In genomic region chr16:87149051-87149450, GRCh38 we compare ENCODE assay signal across 35 cellular contexts.
A peak's percentile ranks its signal among the peaks of the same experiment; 100 is the strongest.
DNase-seq lines count a peak whose midpoint lies in the region; ATAC-seq, FAIRE-seq and TF ChIP-seq lines count a peak whose summit lies in the region.
"Had no signal": no experiment of that assay in that cellular context is flagged by ENCODE, and none has a peak within 500 bp of the region (broad histone marks: within the 10 kb centered on the region; RNA-seq: fewer than 3 reads in every experiment).

No MANE protein-coding gene starts in this region.

- no peaks in the 10 kb centered on the region for H3K36me3 Mint-ChIP-seq in MCF 10A (ENCODE audit: insufficient read depth, unreplicated experiment)
- H3K36me3 Mint-ChIP-seq in astrocyte (ENCODE audit: low read depth, unreplicated experiment) = peaks cover 2% of the 10 kb centered on the region
- no peaks in the 10 kb centered on the region for H3K36me3 Mint-ChIP-seq in stimulated activated effector memory CD8-positive, alpha-beta T cell treated with anti-CD3 and anti-CD28 coated beads, Interleukin-12 subunit alpha, Interleukin-12 subunit beta, amount 100 ng/mL, for 72 hours
- H3K36me3 Mint-ChIP-seq: CD8-positive, alpha-beta T cell; mesothelial cell of epicardium had no signal

- POLR2A ChIA-PET in MCF 10A (lab: Yijun Ruan, JAX) = no interaction called here

- BruUV-seq in MCF 10A (replicated peaks; lab: Mats Ljungman, UMichigan) = no TSS peak

- H3K4me1 Mint-ChIP-seq in MCF 10A (ENCODE audit: insufficient read depth, unreplicated experiment) = peaks cover 23% of the 10 kb centered on the region
- H3K4me1 Mint-ChIP-seq in astrocyte (ENCODE audit: low read depth, unreplicated experiment) = no peaks in the 10 kb centered on the region
- H3K4me1 Mint-ChIP-seq in stimulated activated effector memory CD8-positive, alpha-beta T cell treated with anti-CD3 and anti-CD28 coated beads, Interleukin-12 subunit alpha, Interleukin-12 subunit beta, amount 100 ng/mL, for 72 hours = no peaks in the 10 kb centered on the region
- H3K4me1 Mint-ChIP-seq: naive thymus-derived CD8-positive, alpha-beta T cell had no signal

- H3K36me3 ChIP-seq in breast epithelium (no peaks in the 10 kb centered on the region), astrocyte (ENCODE audit: insufficient read depth, low read length) (no peaks in the 10 kb centered on the region)
- H3K36me3 ChIP-seq: left lung, right atrium auricular region, thyroid gland had no signal

- H3K4me2 ChIP-seq in astrocyte (ENCODE audit: low read length) = peak overlapping the region; percentile 41
- H3K4me2 ChIP-seq: GM23338 had no signal

- H3K9me3 Mint-ChIP-seq in MCF 10A (ENCODE audit: unreplicated experiment) (no peaks in the 10 kb centered on the region), astrocyte (ENCODE audit: unreplicated experiment) (peaks cover 17% of the 10 kb centered on the region)
- no peaks in the 10 kb centered on the region for H3K9me3 Mint-ChIP-seq in stimulated activated effector memory CD8-positive, alpha-beta T cell treated with anti-CD3 and anti-CD28 coated beads, Interleukin-12 subunit alpha, Interleukin-12 subunit beta, amount 100 ng/mL, for 72 hours

- CTCF ChIA-PET in MCF 10A (lab: Yijun Ruan, JAX) = interaction anchor here (0.7 to 1.6 kb wide), 2 partner anchors 53 to 130 kb away, joined by 3 read pairs; no protein-coding TSS in a partner anchor

- ATAC-seq in stimulated activated effector memory CD8-positive, alpha-beta T cell treated with anti-CD3 and anti-CD28 coated beads, Interleukin-12 subunit alpha, Interleukin-12 subunit beta, amount 100 ng/mL, for 72 hours = no peak
- ATAC-seq: activated T-cell treated with anti-CD3 and anti-CD28 coated beads, Interleukin-2, amount 50 U/mL, for 72 hours; CD8-positive, alpha-beta T cell; GM23338; left lung; naive thymus-derived CD8-positive, alpha-beta T cell had no signal

- H3K4me3 Mint-ChIP-seq in MCF 10A (ENCODE audit: unreplicated experiment) (no peak overlapping the region), astrocyte (ENCODE audit: unreplicated experiment) (no peak overlapping the region)
- H3K4me3 Mint-ChIP-seq in stimulated activated effector memory CD8-positive, alpha-beta T cell treated with anti-CD3 and anti-CD28 coated beads, Interleukin-12 subunit alpha, Interleukin-12 subunit beta, amount 100 ng/mL, for 72 hours = no peak overlapping the region
- H3K4me3 Mint-ChIP-seq: activated naive CD4-positive, alpha-beta T cell treated with anti-CD3 and anti-CD28 coated beads for 36 hours; activated T-cell treated with anti-CD3 and anti-CD28 coated beads, Interleukin-2, amount 50 U/mL, for 72 hours; CD8-positive, alpha-beta T cell; GM23338; mesothelial cell of epicardium; naive thymus-derived CD8-positive, alpha-beta T cell; stimulated activated naive CD8-positive, alpha-beta T cell treated with anti-CD3 and anti-CD28 coated beads, Interleukin-15, Interleukin-2, amounts not matched to agents 100 ng/mL and 50 ng/mL, for 24 hours; T-helper 2 cell treated with Interferon-gamma antibody and Interleukin-4, amounts not matched to agents 5 μg/mL and 100 μg/mL, for 36 hours had no signal

- DNase-seq in MCF 10A (ENCODE audit: unreplicated experiment) (peak; percentile 39), breast epithelium (ENCODE audit: low spot score in 2 of 2) (no peak), astrocyte (ENCODE audit: low read depth) (peak; percentile 56), foreskin fibroblast (peak; percentile 37 to 56), NCI-H128 (lab: John Stamatoyannopoulos, UW; ENCODE audit: unreplicated experiment) (no peak), NCI-H187 (lab: John Stamatoyannopoulos, UW) (no peak), RCC 7860 (ENCODE audit: low spot score) (no peak)
- DNase-seq in stimulated activated effector memory CD8-positive, alpha-beta T cell treated with anti-CD3 and anti-CD28 coated beads, Interleukin-12 subunit alpha, Interleukin-12 subunit beta, amount 100 ng/mL, for 72 hours (ENCODE audit: low spot score in 2 of 2) = no peak
- DNase-seq: activated CD4-positive, alpha-beta T cell treated with anti-CD3 and anti-CD28 coated beads for 48 hours; activated naive CD4-positive, alpha-beta T cell treated with anti-CD3 and anti-CD28 coated beads for 36 hours; activated T-cell treated with anti-CD3 and anti-CD28 coated beads, Interleukin-2, amount 50 U/mL, for 72 hours; AML-193; anterior cingulate cortex; CD8-positive, alpha-beta T cell; DMS153; foreskin melanocyte; GF-D8; Karpas-422; naive thymus-derived CD8-positive, alpha-beta T cell; NCI-H1092 treated with DMSO at 0.1 percent for 48 hours; NCI-H2081; NCI-H226; NCI-H774; occipital lobe; stimulated activated CD4-positive, alpha-beta T cell treated with anti-CD3 and anti-CD28 coated beads, Interleukin-4, amount 100 ng/mL, for 24 hours; thyroid gland had no signal

- FAIRE-seq in astrocyte (lab: Jason Lieb, UNC) (no peak), RCC 7860 (lab: Jason Lieb, UNC) (no peak)
- FAIRE-seq: GM18507 had no signal

- no peak overlapping the region for H3K27ac ChIP-seq in breast epithelium
- no peak overlapping the region for H3K27ac ChIP-seq in astrocyte (ENCODE audit: low read depth, low read length)
- H3K27ac ChIP-seq: 22Rv1, epithelial cell of prostate, left lung, right atrium auricular region, thyroid gland had no signal

- H3K27me3 Mint-ChIP-seq in MCF 10A (ENCODE audit: insufficient read depth, unreplicated experiment) (no peaks in the 10 kb centered on the region), astrocyte (ENCODE audit: low read depth, unreplicated experiment) (peaks cover 15% of the 10 kb centered on the region)
- H3K27me3 Mint-ChIP-seq: stimulated activated naive CD8-positive, alpha-beta T cell treated with anti-CD3 and anti-CD28 coated beads, Interleukin-15, Interleukin-2, amounts not matched to agents 100 ng/mL and 50 ng/mL, for 24 hours had no signal

- H4K20me1 ChIP-seq in astrocyte (ENCODE audit: insufficient read depth, low read length) = no peaks in the 10 kb centered on the region

- TF ChIP-seq POLR2A in breast epithelium (IDR thresholded peaks at IDR 0.05) = no peak

- H3K4me3 ChIP-seq in breast epithelium (no peak overlapping the region), astrocyte (ENCODE audit: insufficient read depth, low read depth, low read length) (no peak overlapping the region), foreskin fibroblast (ENCODE audit: low read depth in 1 of 2, low read length in 2 of 2) (no peak overlapping the region)
- H3K4me3 ChIP-seq: GM23338, left lung, right atrium auricular region, thyroid gland had no signal

- H2AFZ ChIP-seq in astrocyte (ENCODE audit: low read depth, low read length) = no peak overlapping the region
- H2AFZ ChIP-seq: GM23338 had no signal

- intact Hi-C loops in MCF 10A (cut with micrococcal nuclease) (no loop called here), breast epithelium (cut with DNase I; ENCODE audit: low total_unique reads) (no loop called here)

- no peak overlapping the region for H3K9ac ChIP-seq in astrocyte (ENCODE audit: low read length)

- H3K27ac Mint-ChIP-seq in MCF 10A (ENCODE audit: low read depth, unreplicated experiment) = peak overlapping the region; percentile 36
- no peak overlapping the region for H3K27ac Mint-ChIP-seq in astrocyte (ENCODE audit: unreplicated experiment)
- H3K27ac Mint-ChIP-seq in stimulated activated effector memory CD8-positive, alpha-beta T cell treated with anti-CD3 and anti-CD28 coated beads, Interleukin-12 subunit alpha, Interleukin-12 subunit beta, amount 100 ng/mL, for 72 hours = no peak overlapping the region
- H3K27ac Mint-ChIP-seq: activated naive CD4-positive, alpha-beta T cell treated with anti-CD3 and anti-CD28 coated beads for 36 hours; activated T-cell treated with anti-CD3 and anti-CD28 coated beads, Interleukin-2, amount 50 U/mL, for 72 hours; CD8-positive, alpha-beta T cell; GM23338; mesothelial cell of epicardium; stimulated activated naive CD8-positive, alpha-beta T cell treated with anti-CD3 and anti-CD28 coated beads, Interleukin-15, Interleukin-2, amounts not matched to agents 100 ng/mL and 50 ng/mL, for 24 hours; T-helper 2 cell treated with Interferon-gamma antibody and Interleukin-4, amounts not matched to agents 5 μg/mL and 100 μg/mL, for 36 hours had no signal

- peaks cover 0 to 5% of the 10 kb centered on the region in 2 donors for H3K9me3 ChIP-seq in breast epithelium
- H3K9me3 ChIP-seq in astrocyte (ENCODE audit: insufficient read depth, low read depth, low read length) = no peaks in the 10 kb centered on the region
- H3K9me3 ChIP-seq: thyroid gland had no signal

- TF ChIP-seq CTCF in MCF 10A (IDR thresholded peaks at IDR 0.05; ENCODE audit: unreplicated experiment) (no peak), breast epithelium (IDR thresholded peaks at IDR 0.05) (no peak), astrocyte (IDR thresholded peaks at IDR 0.05; ENCODE audit: insufficient read depth, low read depth, low read length) (no peak), foreskin fibroblast (IDR thresholded peaks at IDR 0.05; ENCODE audit: low read depth, low read length) (no peak)

- no peaks in the 10 kb centered on the region for H3K27me3 ChIP-seq in breast epithelium
- no peaks in the 10 kb centered on the region for H3K27me3 ChIP-seq in astrocyte (ENCODE audit: insufficient read depth, low read length)
- H3K27me3 ChIP-seq: right atrium auricular region, thyroid gland had no signal

- no peaks in the 10 kb centered on the region for H3K79me2 ChIP-seq in astrocyte (ENCODE audit: insufficient read depth, low read length)

- no peaks in the 10 kb centered on the region for H3K4me1 ChIP-seq in breast epithelium
- peaks cover 18% of the 10 kb centered on the region for H3K4me1 ChIP-seq in astrocyte (ENCODE audit: insufficient read depth, low read length)
- H3K4me1 ChIP-seq: left lung, right atrium auricular region, thyroid gland had no signal

Comparison
In these comparisons a context has a peak if more than half of its experiments do, and no peak if none do; other contexts are left out.
1. DNase-seq: peak in MCF 10A (single experiment), astrocyte (single experiment) and foreskin fibroblast (2 of 2); none in breast epithelium (0 of 2), stimulated activated effector memory CD8-positive, alpha-beta T cell treated with anti-CD3 and anti-CD28 coated beads, Interleukin-12 subunit alpha, Interleukin-12 subunit beta, amount 100 ng/mL, for 72 hours (0 of 2), NCI-H128 (single experiment), NCI-H187 (0 of 2) and RCC 7860 (single experiment).